In genomic region chr2:137928547-137929503, GRCh38 we compare ENCODE assay signal across 16 cellular contexts. TPM values are rescaled to one million over a fixed set of nuclear protein-coding genes. Genes with fewer than 3 reads are reported as not detected.
DNase-seq lines count a peak whose midpoint lies in the region; ATAC-seq, FAIRE-seq and TF ChIP-seq lines count a peak whose summit lies in the region.
"Had no signal": no experiment of that assay in that cellular context is flagged by ENCODE, and none has a peak within 500 bp of the region (broad histone marks: within the 10 kb centered on the region; RNA-seq: fewer than 3 reads in every experiment).

No MANE protein-coding gene starts in this region.

- H3K9me3 Mint-ChIP-seq in endodermal cell (no peaks in the 10 kb centered on the region), mesothelial cell of epicardium (peaks cover 10% of the 10 kb centered on the region)
- H3K9me3 Mint-ChIP-seq in activated T-helper 2 cell treated with anti-CD3 and anti-CD28 coated beads, Interferon-gamma antibody, Interleukin-2, Interleukin-4, amounts not matched to agents 10 μg/mL and 5 μg/mL and 100 μg/mL, durations not matched to agents 14 hours and 24 hours and 36 hours: no peaks in the 10 kb centered on the region
- H3K9me3 Mint-ChIP-seq: activated naive CD4-positive, alpha-beta T cell treated with anti-CD3 and anti-CD28 coated beads, Interleukin-2, amount 10 ng/mL, durations not matched to agents 7 days and 5 days; CD4-positive, alpha-beta memory T cell had no signal

- H3K36me3 Mint-ChIP-seq in endodermal cell (ENCODE audit: low read depth) (no peaks in the 10 kb centered on the region), mesothelial cell of epicardium (no peaks in the 10 kb centered on the region)
- no peaks in the 10 kb centered on the region for H3K36me3 Mint-ChIP-seq in activated T-helper 2 cell treated with anti-CD3 and anti-CD28 coated beads, Interferon-gamma antibody, Interleukin-2, Interleukin-4, amounts not matched to agents 10 μg/mL and 5 μg/mL and 100 μg/mL, durations not matched to agents 14 hours and 24 hours and 36 hours (ENCODE audit: low read depth)
- H3K36me3 Mint-ChIP-seq: activated naive CD4-positive, alpha-beta T cell treated with anti-CD3 and anti-CD28 coated beads, Interleukin-2, amount 10 ng/mL, durations not matched to agents 7 days and 5 days; CD4-positive, alpha-beta memory T cell had no signal

- no peak overlapping the region for H3K27ac ChIP-seq in endodermal cell (ENCODE audit: low read depth, low read length)
- H3K27ac ChIP-seq: dorsolateral prefrontal cortex had no signal

- WGBS in endodermal cell (ENCODE audit: insufficient coverage in 1 of 2, insufficient read length in 1 of 2), 2 experiments: 83 to 100% methylated on average over 3 to 4 of the region's 4 CpGs

- peak overlapping the region; percentile 8 for H3K9ac ChIP-seq in endodermal cell (ENCODE audit: extremely low read depth, low read length, poor library complexity, severe bottlenecking)

- no peaks in the 10 kb centered on the region for H3K9me3 ChIP-seq in endodermal cell (ENCODE audit: control insufficient read depth, low read length)

- TF ChIP-seq POLR2A in GM12892 (IDR thresholded peaks at IDR 0.05; ENCODE audit: low read depth, low read length): no peak

- intact Hi-C loops in activated T-helper 2 cell treated with anti-CD3 and anti-CD28 coated beads, Interferon-gamma antibody, Interleukin-2, Interleukin-4, amounts not matched to agents 10 μg/mL and 5 μg/mL and 100 μg/mL, durations not matched to agents 14 hours and 24 hours and 36 hours (cut with micrococcal nuclease): no loop called here

- no peaks in the 10 kb centered on the region for H3K27me3 Mint-ChIP-seq in endodermal cell (ENCODE audit: insufficient read depth)
- no peaks in the 10 kb centered on the region for H3K27me3 Mint-ChIP-seq in mesothelial cell of epicardium (ENCODE audit: low read depth)
- H3K27me3 Mint-ChIP-seq in activated T-helper 2 cell treated with anti-CD3 and anti-CD28 coated beads, Interferon-gamma antibody, Interleukin-2, Interleukin-4, amounts not matched to agents 10 μg/mL and 5 μg/mL and 100 μg/mL, durations not matched to agents 14 hours and 24 hours and 36 hours (ENCODE audit: low read depth): no peaks in the 10 kb centered on the region
- H3K27me3 Mint-ChIP-seq: activated naive CD4-positive, alpha-beta T cell treated with anti-CD3 and anti-CD28 coated beads, Interleukin-2, amount 10 ng/mL, durations not matched to agents 7 days and 5 days had no signal

- TF ChIP-seq CTCF in endodermal cell (conservative IDR thresholded peaks at IDR 0.05) (no peak), mesothelial cell of epicardium (IDR thresholded peaks at IDR 0.05; ENCODE audit: unreplicated experiment) (no peak)

- peaks cover 13% of the 10 kb centered on the region for H3K4me1 ChIP-seq in endodermal cell (ENCODE audit: control insufficient read depth, insufficient read depth, low read length)

- H3K27ac Mint-ChIP-seq in endodermal cell (peak overlapping the region; percentile 44), mesothelial cell of epicardium (peak overlapping the region; percentile 83)
- H3K27ac Mint-ChIP-seq in activated T-helper 2 cell treated with anti-CD3 and anti-CD28 coated beads, Interferon-gamma antibody, Interleukin-2, Interleukin-4, amounts not matched to agents 10 μg/mL and 5 μg/mL and 100 μg/mL, durations not matched to agents 14 hours and 24 hours and 36 hours: no peak overlapping the region
- H3K27ac Mint-ChIP-seq: activated naive CD4-positive, alpha-beta T cell treated with anti-CD3 and anti-CD28 coated beads, Interleukin-2, amount 10 ng/mL, durations not matched to agents 7 days and 5 days; CD4-positive, alpha-beta memory T cell had no signal

- H3K4me3 ChIP-seq in endodermal cell (ENCODE audit: low read length): no peak overlapping the region
- H3K4me3 ChIP-seq: dorsolateral prefrontal cortex had no signal

- H3K36me3 ChIP-seq in endodermal cell (ENCODE audit: control insufficient read depth, insufficient read depth, low read length): no peaks in the 10 kb centered on the region

- DNase-seq in EL: peak; percentile 72
- peak; percentile 93 for DNase-seq in NCI-H82 (lab: John Stamatoyannopoulos, UW)
- DNase-seq in endodermal cell: no peak
- no peak for DNase-seq in mesothelial cell of epicardium (ENCODE audit: low spot score in 2 of 2, unreplicated experiment in 2 of 2)
- DNase-seq in GM12892 (ENCODE audit: insufficient read length): no peak
- no peak for DNase-seq in activated T-helper 2 cell treated with anti-CD3 and anti-CD28 coated beads, Interferon-gamma antibody, Interleukin-2, Interleukin-4, amounts not matched to agents 10 μg/mL and 5 μg/mL and 100 μg/mL, durations not matched to agents 14 hours and 24 hours and 36 hours (ENCODE audit: low spot score)
- DNase-seq: activated CD4-positive, alpha-beta T cell treated with anti-CD3 and anti-CD28 coated beads, Interleukin-2, amount 50 U/mL, for 48 hours; activated naive CD4-positive, alpha-beta T cell treated with anti-CD3 and anti-CD28 coated beads, Interleukin-2, amount 10 ng/mL, durations not matched to agents 7 days and 5 days; CD4-positive, alpha-beta memory T cell; dorsolateral prefrontal cortex; hypothalamus; NCI-H1417 treated with DMSO at 0.1 percent for 48 hours; NCI-H748 treated with DMSO at 0.1 percent for 48 hours; T-helper 1 cell had no signal

- ATAC-seq in HG02623 (IDR thresholded peaks at IDR 0.05; ENCODE audit: unreplicated experiment) (no peak), HG03460 (IDR thresholded peaks at IDR 0.05; ENCODE audit: unreplicated experiment) (no peak)

- H3K4me3 Mint-ChIP-seq in endodermal cell (no peak overlapping the region), mesothelial cell of epicardium (no peak overlapping the region)
- H3K4me3 Mint-ChIP-seq in activated T-helper 2 cell treated with anti-CD3 and anti-CD28 coated beads, Interferon-gamma antibody, Interleukin-2, Interleukin-4, amounts not matched to agents 10 μg/mL and 5 μg/mL and 100 μg/mL, durations not matched to agents 14 hours and 24 hours and 36 hours (ENCODE audit: low read depth): no peak overlapping the region
- H3K4me3 Mint-ChIP-seq: activated naive CD4-positive, alpha-beta T cell treated with anti-CD3 and anti-CD28 coated beads, Interleukin-2, amount 10 ng/mL, durations not matched to agents 7 days and 5 days had no signal

- H3K4me1 Mint-ChIP-seq in endodermal cell (peaks cover 14% of the 10 kb centered on the region), mesothelial cell of epicardium (peaks cover 17% of the 10 kb centered on the region)
- no peaks in the 10 kb centered on the region for H3K4me1 Mint-ChIP-seq in activated T-helper 2 cell treated with anti-CD3 and anti-CD28 coated beads, Interferon-gamma antibody, Interleukin-2, Interleukin-4, amounts not matched to agents 10 μg/mL and 5 μg/mL and 100 μg/mL, durations not matched to agents 14 hours and 24 hours and 36 hours (ENCODE audit: low read depth)
- H3K4me1 Mint-ChIP-seq: activated naive CD4-positive, alpha-beta T cell treated with anti-CD3 and anti-CD28 coated beads, Interleukin-2, amount 10 ng/mL, durations not matched to agents 7 days and 5 days; CD4-positive, alpha-beta memory T cell had no signal

- no peaks in the 10 kb centered on the region for H3K27me3 ChIP-seq in endodermal cell (ENCODE audit: control insufficient read depth, insufficient read depth, low read length, poor library complexity, severe bottlenecking)
- H3K27me3 ChIP-seq: dorsolateral prefrontal cortex had no signal

- FAIRE-seq in GM12892 (lab: Jason Lieb, UNC): no peak

RNA-seq across cellular contexts. Expression of gene HNMT, which starts 35.4 kb away (rescaled TPM):
- total RNA-seq in endodermal cell (10 to 100 TPM; 10.6 to 18.0 TPM), mesothelial cell of epicardium (14.4 to 18.8 TPM (median 16.9 TPM) in 3 replicates)
- 8.4 TPM for polyA plus RNA-seq in endodermal cell (2013, experiment 1 of 2)
- 10.8 TPM for polyA plus RNA-seq in endodermal cell (2013, experiment 2 of 2)
- not detected for polyA plus RNA-seq in GM12892 (2012; ENCODE audit: missing spikeins)
- total RNA-seq in activated T-helper 2 cell treated with anti-CD3 and anti-CD28 coated beads, Interferon-gamma antibody, Interleukin-2, Interleukin-4, amounts not matched to agents 10 μg/mL and 5 μg/mL and 100 μg/mL, durations not matched to agents 14 hours and 24 hours and 36 hours: not detected in 2 replicates
- polyA plus RNA-seq: CD4-positive, alpha-beta memory T cell had no signal

Comparison
In these comparisons a context has a peak if more than half of its experiments do, and no peak if none do; other contexts are left out.
1. DNase-seq: peak in EL (single experiment) and NCI-H82 (single experiment); none in endodermal cell (single experiment), mesothelial cell of epicardium (0 of 2), GM12892 (single experiment) and activated T-helper 2 cell treated with anti-CD3 and anti-CD28 coated beads, Interferon-gamma antibody, Interleukin-2, Interleukin-4, amounts not matched to agents 10 μg/mL and 5 μg/mL and 100 μg/mL, durations not matched to agents 14 hours and 24 hours and 36 hours (single experiment).
2. RNA of gene HNMT, which starts 35.4 kb away (total RNA-seq): 10.6 to 18.0 TPM in endodermal cell and 14.4 to 18.8 TPM in mesothelial cell of epicardium; not detected in activated T-helper 2 cell treated with anti-CD3 and anti-CD28 coated beads, Interferon-gamma antibody, Interleukin-2, Interleukin-4, amounts not matched to agents 10 μg/mL and 5 μg/mL and 100 μg/mL, durations not matched to agents 14 hours and 24 hours and 36 hours; every median in the first group is over 10 times any median in the second.